Comparison of ENCODE assay signal across 10 cellular contexts in the genomic region with DNA sequence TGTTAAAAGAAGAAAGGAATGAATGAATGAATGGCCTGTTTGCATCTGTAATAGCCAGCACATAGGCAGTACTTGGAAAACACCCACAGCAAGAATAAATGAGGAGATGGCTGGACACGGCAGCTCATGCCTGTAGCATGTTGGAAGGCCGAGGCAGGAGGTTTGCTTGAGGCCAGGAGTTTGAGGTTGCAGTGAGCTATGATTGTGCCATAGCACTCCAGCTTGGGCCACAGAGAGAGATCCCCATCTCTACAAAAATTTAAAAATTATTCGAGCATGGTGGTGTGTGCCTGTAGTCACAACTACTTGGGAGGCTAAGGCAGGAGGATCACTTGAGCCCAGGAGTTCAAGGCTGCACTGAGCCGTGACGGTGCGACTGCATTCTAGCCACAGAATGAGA. TPM values are rescaled to one million over a fixed set of nuclear protein-coding genes. Genes with fewer than 3 reads are reported as not detected.
DNase-seq lines count a peak whose midpoint lies in the region; ATAC-seq and TF ChIP-seq lines count a peak whose summit lies in the region.
"Had no signal": no experiment of that assay in that cellular context is flagged by ENCODE, and none has a peak within 500 bp of the region (broad histone marks: within the 10 kb centered on the region; RNA-seq: fewer than 3 reads in every experiment).

No MANE protein-coding gene starts in this region.

- in situ Hi-C loops in mammary epithelial cell (cut with MboI; ENCODE audit: low sequenced_read_pairs in 2 of 2) = loop anchor here in 1 of 2 donors (10.0 kb wide), 1 partner anchor 61 kb away; the partner anchor contains the start of gene NSMCE1

- H3K4me3 ChIP-seq in cardiac muscle cell = no peak overlapping the region
- no peak overlapping the region for H3K4me3 ChIP-seq in mammary epithelial cell (replicated peaks in 1 of 3; ENCODE audit: insufficient read depth in 1 of 3, low read depth in 2 of 3, low read length in 3 of 3)
- peak overlapping the region in 1 of 2 donors; percentile 45 for H3K4me3 ChIP-seq in muscle layer of duodenum (ENCODE audit: low read depth in 1 of 2, low read length in 2 of 2)
- no peak overlapping the region for H3K4me3 ChIP-seq in urinary bladder (ENCODE audit: low read depth, low read length)

- H3K36me3 ChIP-seq in cardiac muscle cell (no peaks in the 10 kb centered on the region), mammary epithelial cell (ENCODE audit: insufficient read depth, low read length) (peaks cover 5% of the 10 kb centered on the region), muscle layer of duodenum (ENCODE audit: control insufficient read depth in 1 of 2, insufficient read depth in 2 of 2, low read length in 2 of 2) (no peaks in the 10 kb centered on the region), urinary bladder (ENCODE audit: insufficient read depth) (no peaks in the 10 kb centered on the region)
- H3K36me3 ChIP-seq: BE2C had no signal

- ATAC-seq in Right ventricle myocardium inferior (no peak), HG02981 (IDR thresholded peaks at IDR 0.05; ENCODE audit: unreplicated experiment) (no peak)

- H4K20me1 ChIP-seq in mammary epithelial cell (ENCODE audit: insufficient read depth, low read length) = no peaks in the 10 kb centered on the region

- WGBS in mammary epithelial cell (ENCODE audit: low coverage, missing lambda C conversion rate) = 86% methylated on average over 5 of the region's 6 CpGs
- 92% methylated on average over 6 of the region's 6 CpGs for WGBS in urinary bladder

- no peak overlapping the region for H2AFZ ChIP-seq in mammary epithelial cell (ENCODE audit: low read depth, low read length)

- peak overlapping the region; percentile 99 for H3K27ac ChIP-seq in cardiac muscle cell
- peak overlapping the region; percentile 92 for H3K27ac ChIP-seq in mammary epithelial cell (ENCODE audit: insufficient read depth, low read depth, low read length)
- H3K27ac ChIP-seq in muscle layer of duodenum (ENCODE audit: low read length) = peak overlapping the region; percentile 94
- peak overlapping the region; percentile 84 for H3K27ac ChIP-seq in urinary bladder (ENCODE audit: low read depth)

- CTCF ChIA-PET in mammary epithelial cell (lab: Charles Lee; ENCODE audit: low non-redundant PET) = no interaction called here

- H3K4me2 ChIP-seq in mammary epithelial cell (ENCODE audit: insufficient read depth, low read depth, low read length) = peak overlapping the region; percentile 59

- no peaks in the 10 kb centered on the region for H3K27me3 ChIP-seq in cardiac muscle cell
- H3K27me3 ChIP-seq in mammary epithelial cell (ENCODE audit: insufficient read depth, low read length) = no peaks in the 10 kb centered on the region
- no peaks in the 10 kb centered on the region for H3K27me3 ChIP-seq in muscle layer of duodenum (ENCODE audit: low read depth, low read length)
- H3K27me3 ChIP-seq: BE2C had no signal

- BruUV-seq in mammary epithelial cell (replicated peaks; lab: Mats Ljungman, UMichigan) = TSS peak; percentile 67

- intact Hi-C loops in Right ventricle myocardium inferior (cut with DNase I) = loop anchor here (5.0 kb wide), 1 partner anchor 94 kb away; no protein-coding TSS in a partner anchor
- intact Hi-C loops in mammary epithelial cell (cut with micrococcal nuclease) = loop anchor here (2.0 kb wide), 1 partner anchor 39 kb away; no protein-coding TSS in a partner anchor

- DNase-seq in cardiac muscle cell (ENCODE audit: low read depth in 1 of 2, low spot score in 1 of 2) (no peak), Right ventricle myocardium inferior (ENCODE audit: missing footprints) (no peak), mammary epithelial cell (no peak), NCI-H774 (lab: John Stamatoyannopoulos, UW) (no peak)
- DNase-seq in stimulated activated CD4-positive, alpha-beta T cell treated with anti-CD3 and anti-CD28 coated beads, Interleukin-2, amount 100 ng/mL, for 48 hours = no peak
- DNase-seq: BE2C, NCI-H2227 treated with DMSO at 0.1 percent for 48 hours had no signal

- dilution Hi-C loops in mammary epithelial cell (cut with HindIII; ENCODE audit: low sequenced_read_pairs) = no loop called here

- H3K79me2 ChIP-seq in mammary epithelial cell (ENCODE audit: insufficient read depth, low read length) = peaks cover 98% of the 10 kb centered on the region

- peak overlapping the region; percentile 60 for H3K9ac ChIP-seq in mammary epithelial cell (ENCODE audit: insufficient read depth, low read length)

- H3K9me3 ChIP-seq in cardiac muscle cell (ENCODE audit: low read depth) = no peaks in the 10 kb centered on the region
- H3K9me3 ChIP-seq in mammary epithelial cell (replicated peaks; ENCODE audit: insufficient read depth, low read length) = no peaks in the 10 kb centered on the region
- H3K9me3 ChIP-seq in muscle layer of duodenum (ENCODE audit: control insufficient read depth in 1 of 2, low read length in 2 of 2) = no peaks in the 10 kb centered on the region
- H3K9me3 ChIP-seq: BE2C had no signal

- no peak for TF ChIP-seq CTCF in cardiac muscle cell (IDR thresholded peaks at IDR 0.05; ENCODE audit: low read depth, low read length)
- TF ChIP-seq CTCF in mammary epithelial cell (conservative IDR thresholded peaks at IDR 0.05 in 1 of 2, IDR thresholded peaks at IDR 0.05 in 1 of 2; ENCODE audit: extremely low read depth in 1 of 2, insufficient read depth in 1 of 2, low read depth in 1 of 2, low read length in 2 of 2) = no peak

- H3K4me1 ChIP-seq in cardiac muscle cell (ENCODE audit: low read depth) (peaks cover 38% of the 10 kb centered on the region), mammary epithelial cell (ENCODE audit: insufficient read depth, low read length) (peaks cover 70% of the 10 kb centered on the region), muscle layer of duodenum (ENCODE audit: control insufficient read depth in 1 of 2, insufficient read depth in 2 of 2, low read length in 2 of 2) (peaks cover 17 to 32% of the 10 kb centered on the region in 2 donors), urinary bladder (ENCODE audit: insufficient read depth) (no peaks in the 10 kb centered on the region)
- H3K4me1 ChIP-seq: BE2C had no signal

RNA-seq across cellular contexts. Expression of gene IL4R, which starts 12.5 kb away (rescaled TPM):
- total RNA-seq in cardiac muscle cell (30.9 and 66.1 TPM in 2 replicates), Right ventricle myocardium inferior (11.1 TPM), mammary epithelial cell (100 to 1,000 TPM in 1 of 2 donors, 10 to 100 TPM in 1; 69.8 to 152 TPM), urinary bladder (26.2 TPM)
- polyA plus RNA-seq in cardiac muscle cell (38.1 and 69.1 TPM in 2 replicates), mammary epithelial cell (94.9 TPM), urinary bladder (75.2 TPM)
- polyA minus RNA-seq in mammary epithelial cell = 198 TPM

RNA-seq across cellular contexts. Expression of gene NSMCE1, which starts 57.7 kb away (rescaled TPM):
- 14.2 and 28.2 TPM in 2 replicates for total RNA-seq in cardiac muscle cell
- polyA plus RNA-seq in cardiac muscle cell = 23.4 and 65.8 TPM in 2 replicates
- total RNA-seq in Right ventricle myocardium inferior = 35.8 TPM
- 10 to 100 TPM; 71.6 to 81.2 TPM for total RNA-seq in mammary epithelial cell
- polyA plus RNA-seq in mammary epithelial cell = 54.1 TPM
- polyA minus RNA-seq in mammary epithelial cell = 71.1 TPM
- 33.9 TPM for total RNA-seq in urinary bladder
- 76.3 TPM for polyA plus RNA-seq in urinary bladder
